In genomic region chr13:90485441-90485840, GRCh38 we compare ENCODE assay signal across 11 cellular contexts.
A peak's percentile ranks its signal among the peaks of the same experiment; 100 is the strongest.
DNase-seq lines count a peak whose midpoint lies in the region; ATAC-seq, FAIRE-seq and TF ChIP-seq lines count a peak whose summit lies in the region.
"Had no signal": no experiment of that assay in that cellular context is flagged by ENCODE, and none has a peak within 500 bp of the region (broad histone marks: within the 10 kb centered on the region; RNA-seq: fewer than 3 reads in every experiment).

No MANE protein-coding gene starts in this region.

- H3K9me2 ChIP-seq in HCT116 (ENCODE audit: insufficient read depth), result no peaks in the 10 kb centered on the region

- BruUV-seq in HCT116 (replicated peaks; lab: Mats Ljungman, UMichigan) (no TSS peak), HepG2 (replicated peaks; lab: Mats Ljungman, UMichigan) (no TSS peak)

- intact Hi-C loops in HCT116 (cut with micrococcal nuclease) (no loop called here), left ventricle myocardium superior (cut with micrococcal nuclease) (no loop called here), HepG2 (cut with micrococcal nuclease; ENCODE audit: unreplicated experiment) (no loop called here)

- TF ChIP-seq POLR2A in HCT116 (IDR thresholded peaks at IDR 0.05; ENCODE audit: borderline replicate concordance, extremely low read depth, insufficient read depth, insufficient read length) (no peak), HepG2 (IDR thresholded peaks at IDR 0.05; ENCODE audit: insufficient read depth in 1 of 2, low read depth in 2 of 2, low read length in 2 of 2) (no peak)

- no peak for TF ChIP-seq EP300 in HepG2 (IDR thresholded peaks at IDR 0.05; ENCODE audit: low read depth in 2 of 2, low read length in 2 of 2)
- TF ChIP-seq EP300 in HepG2 (CRISPR knock-in tag; IDR thresholded peaks at IDR 0.05; ENCODE audit: borderline replicate concordance), result no peak

- H3K9me3 ChIP-seq in HCT116 (ENCODE audit: control insufficient read depth in 1 of 2, insufficient read depth in 1 of 2, low read depth in 1 of 2, low read length in 2 of 2) (no peaks in the 10 kb centered on the region), HepG2 (ENCODE audit: low read length) (peaks cover 68% of the 10 kb centered on the region)

- DNase-seq in HCT116 (ENCODE audit: low read depth, low spot score) (no peak), astrocyte of the cerebellum (ENCODE audit: low read depth) (peak; percentile 74), left ventricle myocardium superior (no peak), urothelium cell line (ENCODE audit: low spot score) (peak; percentile 1), NCI-H2196 treated with DMSO at 0.1 percent for 48 hours (lab: John Stamatoyannopoulos, UW; ENCODE audit: unreplicated experiment) (no peak), KG1 (lab: John Stamatoyannopoulos, UW) (no peak), HepG2 (ENCODE audit: low spot score) (no peak)
- DNase-seq: activated T-cell treated with anti-CD3 and anti-CD28 coated beads, Interleukin-2, amount 50 U/mL, for 4 hours; GOT3; naive thymus-derived CD8-positive, alpha-beta T cell; NCI-H1092 had no signal

- no peaks in the 10 kb centered on the region for H3K79me2 ChIP-seq in HCT116 (ENCODE audit: insufficient read depth, low read length)
- no peaks in the 10 kb centered on the region for H3K79me2 ChIP-seq in HepG2 (ENCODE audit: insufficient read depth, low read length)

- in situ Hi-C loops in astrocyte of the cerebellum (cut with HindIII; ENCODE audit: low sequenced_read_pairs) (loop anchor here (5.0 kb wide), 1 partner anchor 78 kb away; no protein-coding TSS in a partner anchor), HepG2 (cut with HindIII; ENCODE audit: extremely low pct_ligation_motif_present, low pct_unique_long_range_greater_than_20kb) (no loop called here)

- H3K4me2 ChIP-seq in HCT116 (ENCODE audit: low read length), result no peak overlapping the region; the same call in 1 of the 2 replicates
- H3K4me2 ChIP-seq in HepG2 (ENCODE audit: low read depth, low read length), result no peak overlapping the region

- no peak overlapping the region for H2AFZ ChIP-seq in HCT116 (ENCODE audit: low read depth, low read length, poor library complexity, severe bottlenecking)
- no peak overlapping the region for H2AFZ ChIP-seq in HepG2 (ENCODE audit: low read length)

- H3K27ac ChIP-seq in HCT116 (ENCODE audit: low read depth, low read length) (no peak overlapping the region), HepG2 (ENCODE audit: extremely low read length, insufficient read depth, low read length) (no peak overlapping the region)

- RAD21 ChIA-PET in HCT116 (lab: Charles Lee; ENCODE audit: low non-redundant PET in 1 of 2, low total read pairs in 2 of 2, uncharacterized antibody in 2 of 2, unreplicated experiment in 2 of 2), result no interaction called here

- H3K4me3 ChIP-seq in HCT116 (replicated peaks in 1 of 2; ENCODE audit: low read depth in 1 of 2, low read length in 2 of 2) (no peak overlapping the region), astrocyte of the cerebellum (ENCODE audit: low read depth, low read length) (no peak overlapping the region), HepG2 (replicated peaks in 1 of 3; ENCODE audit: insufficient read depth in 1 of 3, low read depth in 2 of 3, low read length in 3 of 3) (no peak overlapping the region)

- H3K36me3 ChIP-seq in HCT116 (ENCODE audit: control insufficient read depth in 1 of 2, insufficient read depth in 2 of 2, low read length in 2 of 2) (no peaks in the 10 kb centered on the region), HepG2 (replicated peaks in 1 of 2; ENCODE audit: control insufficient read depth in 1 of 2, insufficient read depth in 2 of 2, low read length in 2 of 2) (no peaks in the 10 kb centered on the region)

- peaks cover 4 to 6% of the 10 kb centered on the region in 2 experiments; a peak in 1 of 4 replicates for H3K4me1 ChIP-seq in HCT116 (ENCODE audit: control insufficient read depth in 1 of 2, insufficient read depth in 2 of 2, low read length in 2 of 2)
- H3K4me1 ChIP-seq in HepG2 (ENCODE audit: insufficient read depth, low read length), result no peaks in the 10 kb centered on the region

- POLR2A ChIA-PET in HCT116 (lab: Charles Lee) (no interaction called here), HepG2 (lab: Yijun Ruan, JAX) (no interaction called here)

- TF ChIP-seq CTCF in HCT116 (IDR thresholded peaks at IDR 0.05 in 2 of 3, conservative IDR thresholded peaks at IDR 0.05 in 1 of 3; ENCODE audit: borderline replicate concordance in 1 of 3, insufficient read depth in 1 of 3, low read depth in 2 of 3, low read length in 2 of 3) (no peak), astrocyte of the cerebellum (IDR thresholded peaks at IDR 0.05; ENCODE audit: low read depth, low read length, missing control alignments) (no peak), HepG2 (CRISPR knock-in tag; IDR thresholded peaks at IDR 0.05) (no peak)

- ATAC-seq in HCT116 (peak; percentile 46; the same call in 1 of the 2 replicates), left ventricle myocardium superior (peak; percentile 43), HepG2 (no peak)
- ATAC-seq: activated T-cell treated with anti-CD3 and anti-CD28 coated beads, Interleukin-2, amount 50 U/mL, for 4 hours; naive thymus-derived CD8-positive, alpha-beta T cell had no signal

- H4K20me1 ChIP-seq in HCT116 (ENCODE audit: insufficient read depth) (no peaks in the 10 kb centered on the region), HepG2 (ENCODE audit: insufficient read depth, low read length) (no peaks in the 10 kb centered on the region)

- H3K9ac ChIP-seq in HCT116 (ENCODE audit: low read length), result no peak overlapping the region
- H3K9ac ChIP-seq in HepG2 (ENCODE audit: insufficient read depth, low read depth, low read length), result no peak overlapping the region

- CTCF ChIA-PET in HCT116 (lab: Charles Lee) (no interaction called here), HepG2 (lab: Yijun Ruan, JAX; ENCODE audit: low intra/inter-chr PET ratio, low total read pairs) (no interaction called here)

- H3K27me3 ChIP-seq in HCT116 (ENCODE audit: insufficient read depth, low read length), result no peaks in the 10 kb centered on the region
- no peaks in the 10 kb centered on the region for H3K27me3 ChIP-seq in HepG2 (ENCODE audit: control insufficient read depth in 1 of 2, insufficient read depth in 2 of 2, low read length in 2 of 2)

- FAIRE-seq in urothelium cell line (lab: Jason Lieb, UNC) (no peak), HepG2 (lab: Jason Lieb, UNC) (no peak)

- no peak for TF ChIP-seq RAD21 in HCT116 (IDR thresholded peaks at IDR 0.05; ENCODE audit: low read depth)
- TF ChIP-seq RAD21 in HepG2 (CRISPR knock-in tag; IDR thresholded peaks at IDR 0.05), result no peak

TF ChIP-seq in HCT116, 20 proteins besides CTCF, POLR2A, EP300 and RAD21 (continues in another document):
- TF ChIP-seq, protein P1, sequence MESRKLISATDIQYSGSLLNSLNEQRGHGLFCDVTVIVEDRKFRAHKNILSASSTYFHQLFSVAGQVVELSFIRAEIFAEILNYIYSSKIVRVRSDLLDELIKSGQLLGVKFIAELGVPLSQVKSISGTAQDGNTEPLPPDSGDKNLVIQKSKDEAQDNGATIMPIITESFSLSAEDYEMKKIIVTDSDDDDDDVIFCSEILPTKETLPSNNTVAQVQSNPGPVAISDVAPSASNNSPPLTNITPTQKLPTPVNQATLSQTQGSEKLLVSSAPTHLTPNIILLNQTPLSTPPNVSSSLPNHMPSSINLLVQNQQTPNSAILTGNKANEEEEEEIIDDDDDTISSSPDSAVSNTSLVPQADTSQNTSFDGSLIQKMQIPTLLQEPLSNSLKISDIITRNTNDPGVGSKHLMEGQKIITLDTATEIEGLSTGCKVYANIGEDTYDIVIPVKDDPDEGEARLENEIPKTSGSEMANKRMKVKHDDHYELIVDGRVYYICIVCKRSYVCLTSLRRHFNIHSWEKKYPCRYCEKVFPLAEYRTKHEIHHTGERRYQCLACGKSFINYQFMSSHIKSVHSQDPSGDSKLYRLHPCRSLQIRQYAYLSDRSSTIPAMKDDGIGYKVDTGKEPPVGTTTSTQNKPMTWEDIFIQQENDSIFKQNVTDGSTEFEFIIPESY (IDR thresholded peaks at IDR 0.05; ENCODE audit: extremely low read depth, insufficient replicate concordance, low read length), result no peak
- TF ChIP-seq YY1 (IDR thresholded peaks at IDR 0.05; ENCODE audit: extremely low read depth, insufficient replicate concordance, low read depth, low read length) (no peak), SRF (IDR thresholded peaks at IDR 0.05; ENCODE audit: low read depth) (no peak), EZH2phosphoT487 (IDR thresholded peaks at IDR 0.05; ENCODE audit: borderline replicate concordance) (no peak), CEBPB (IDR thresholded peaks at IDR 0.05; ENCODE audit: low read depth) (no peak), POLR2AphosphoS5 (IDR thresholded peaks at IDR 0.05; ENCODE audit: low read depth, low read length) (no peak), JUND (IDR thresholded peaks at IDR 0.05) (no peak), ZFX (IDR thresholded peaks at IDR 0.05) (no peak)

TF ChIP-seq in HepG2, 621 proteins besides CTCF, POLR2A, EP300 and RAD21 (continues in another document):
- TF ChIP-seq ZBTB20 (CRISPR knock-in tag; IDR thresholded peaks at IDR 0.05; ENCODE audit: borderline replicate concordance, low read depth), result no peak
- TF ChIP-seq ZSCAN5A (CRISPR knock-in tag; IDR thresholded peaks at IDR 0.05; ENCODE audit: borderline replicate concordance), result no peak
- TF ChIP-seq ISX (CRISPR knock-in tag; conservative IDR thresholded peaks at IDR 0.05), result no peak
- TF ChIP-seq ZFP62 (CRISPR knock-in tag; IDR thresholded peaks at IDR 0.05), result no peak
- TF ChIP-seq, protein P2, sequence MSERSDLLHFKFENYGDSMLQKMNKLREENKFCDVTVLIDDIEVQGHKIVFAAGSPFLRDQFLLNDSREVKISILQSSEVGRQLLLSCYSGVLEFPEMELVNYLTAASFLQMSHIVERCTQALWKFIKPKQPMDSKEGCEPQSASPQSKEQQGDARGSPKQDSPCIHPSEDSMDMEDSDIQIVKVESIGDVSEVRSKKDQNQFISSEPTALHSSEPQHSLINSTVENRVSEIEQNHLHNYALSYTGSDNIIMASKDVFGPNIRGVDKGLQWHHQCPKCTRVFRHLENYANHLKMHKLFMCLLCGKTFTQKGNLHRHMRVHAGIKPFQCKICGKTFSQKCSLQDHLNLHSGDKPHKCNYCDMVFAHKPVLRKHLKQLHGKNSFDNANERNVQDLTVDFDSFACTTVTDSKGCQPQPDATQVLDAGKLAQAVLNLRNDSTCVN (CRISPR knock-in tag; IDR thresholded peaks at IDR 0.05; ENCODE audit: borderline replicate concordance), result no peak
- TF ChIP-seq NFKB2 (CRISPR knock-in tag; IDR thresholded peaks at IDR 0.05; ENCODE audit: borderline replicate concordance), result no peak

Comparison
In these comparisons a context has a peak if more than half of its experiments do, and no peak if none do; other contexts are left out.
1. DNase-seq: peak in astrocyte of the cerebellum (single experiment) and urothelium cell line (single experiment); none in HCT116 (single experiment), left ventricle myocardium superior (single experiment), NCI-H2196 treated with DMSO at 0.1 percent for 48 hours (single experiment), KG1 (single experiment) and HepG2 (single experiment).